In the genomic region with DNA sequence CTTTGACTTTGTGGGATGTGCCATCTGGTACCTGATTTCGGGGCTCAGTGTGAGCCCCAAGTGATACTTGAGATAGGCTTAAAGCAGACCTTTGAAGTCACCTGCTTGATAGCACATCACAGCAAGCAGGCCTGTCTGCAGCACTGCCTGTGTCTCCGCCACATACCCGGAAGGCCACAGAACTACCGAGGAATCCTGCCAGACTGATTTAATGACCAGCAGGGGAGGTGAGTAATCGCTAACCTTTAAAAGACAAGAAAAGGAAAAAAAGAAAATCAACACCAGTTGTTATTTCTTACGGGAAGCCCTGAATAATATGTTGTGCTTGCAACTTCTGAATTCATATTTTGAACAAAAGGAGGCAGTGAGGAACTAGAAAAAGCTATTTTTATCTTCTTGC, we compare ENCODE assay signal across 24 cellular contexts. TPM values are rescaled to one million over a fixed set of nuclear protein-coding genes. Genes with fewer than 3 reads are reported as not detected.
DNase-seq lines count a peak whose midpoint lies in the region; ATAC-seq and TF ChIP-seq lines count a peak whose summit lies in the region.
"Had no signal": no experiment of that assay in that cellular context is flagged by ENCODE, and none has a peak within 500 bp of the region (broad histone marks: within the 10 kb centered on the region; RNA-seq: fewer than 3 reads in every experiment).

No MANE protein-coding gene starts in this region.

- no peaks in the 10 kb centered on the region for H3K9me3 Mint-ChIP-seq in activated T-cell treated with anti-CD3 and anti-CD28 coated beads, Interleukin-2, amount 50 U/mL, for 72 hours
- H3K9me3 Mint-ChIP-seq: activated naive CD8-positive, alpha-beta T cell treated with anti-CD3 and anti-CD28 coated beads, Interleukin-2, amount 50 U/mL, for 24 hours; activated T-helper 17 cell treated with anti-CD3 and anti-CD28 coated beads, Interleukin-2, amount 50 U/mL, for 72 hours; CD4-positive, CD25-positive, alpha-beta regulatory T cell; stimulated activated effector memory CD8-positive, alpha-beta T cell treated with anti-CD3 and anti-CD28 coated beads, Interleukin-12 subunit alpha, Interleukin-12 subunit beta, amount 100 ng/mL, for 72 hours had no signal

- H3K36me3 Mint-ChIP-seq in activated T-cell treated with anti-CD3 and anti-CD28 coated beads, Interleukin-2, amount 50 U/mL, for 72 hours (ENCODE audit: insufficient read depth in 2 of 2) = no peaks in the 10 kb centered on the region
- H3K36me3 Mint-ChIP-seq: CD4-positive, CD25-positive, alpha-beta regulatory T cell; stimulated activated effector memory CD8-positive, alpha-beta T cell treated with anti-CD3 and anti-CD28 coated beads, Interleukin-12 subunit alpha, Interleukin-12 subunit beta, amount 100 ng/mL, for 72 hours had no signal

- H3K4me3 Mint-ChIP-seq in activated T-cell treated with anti-CD3 and anti-CD28 coated beads, Interleukin-2, amount 50 U/mL, for 72 hours = no peak overlapping the region
- H3K4me3 Mint-ChIP-seq: activated naive CD8-positive, alpha-beta T cell treated with anti-CD3 and anti-CD28 coated beads, Interleukin-2, amount 50 U/mL, for 24 hours; activated T-helper 17 cell treated with anti-CD3 and anti-CD28 coated beads, Interleukin-2, amount 50 U/mL, for 72 hours; CD4-positive, CD25-positive, alpha-beta regulatory T cell; stimulated activated effector memory CD8-positive, alpha-beta T cell treated with anti-CD3 and anti-CD28 coated beads, Interleukin-12 subunit alpha, Interleukin-12 subunit beta, amount 100 ng/mL, for 72 hours had no signal

- no peak overlapping the region for H3K4me3 ChIP-seq in epithelial cell of proximal tubule (ENCODE audit: low read depth, low read length)
- H3K4me3 ChIP-seq: heart left ventricle, SJCRH30 had no signal

- ATAC-seq in GM21529 (IDR thresholded peaks at IDR 0.05; ENCODE audit: unreplicated experiment) = no peak
- ATAC-seq in activated T-cell treated with anti-CD3 and anti-CD28 coated beads, Interleukin-2, amount 50 U/mL, for 72 hours (replicated peaks in 1 of 2) = no peak
- ATAC-seq in GM19395 (IDR thresholded peaks at IDR 0.05; ENCODE audit: unreplicated experiment) = no peak
- ATAC-seq: activated naive CD8-positive, alpha-beta T cell treated with anti-CD3 and anti-CD28 coated beads, Interleukin-2, amount 50 U/mL, for 24 hours; activated T-helper 17 cell treated with anti-CD3 and anti-CD28 coated beads, Interleukin-2, amount 50 U/mL, for 72 hours; heart left ventricle; stimulated activated effector memory CD8-positive, alpha-beta T cell treated with anti-CD3 and anti-CD28 coated beads, Interleukin-12 subunit alpha, Interleukin-12 subunit beta, amount 100 ng/mL, for 72 hours had no signal

- no peak overlapping the region for H3K27ac Mint-ChIP-seq in activated T-cell treated with anti-CD3 and anti-CD28 coated beads, Interleukin-2, amount 50 U/mL, for 72 hours
- H3K27ac Mint-ChIP-seq: activated naive CD8-positive, alpha-beta T cell treated with anti-CD3 and anti-CD28 coated beads, Interleukin-2, amount 50 U/mL, for 24 hours; activated T-helper 17 cell treated with anti-CD3 and anti-CD28 coated beads, Interleukin-2, amount 50 U/mL, for 72 hours; CD4-positive, CD25-positive, alpha-beta regulatory T cell; stimulated activated effector memory CD8-positive, alpha-beta T cell treated with anti-CD3 and anti-CD28 coated beads, Interleukin-12 subunit alpha, Interleukin-12 subunit beta, amount 100 ng/mL, for 72 hours had no signal

- peaks cover 56% of the 10 kb centered on the region for H3K27me3 Mint-ChIP-seq in activated T-cell treated with anti-CD3 and anti-CD28 coated beads, Interleukin-2, amount 50 U/mL, for 72 hours (ENCODE audit: low read depth)

- in situ Hi-C loops in ACHN (cut with HindIII; ENCODE audit: low pct_ligation_motif_present, low pct_unique_long_range_greater_than_20kb, low sequenced_read_pairs) = no loop called here

- TF ChIP-seq CTCF in epithelial cell of proximal tubule (conservative IDR thresholded peaks at IDR 0.05; ENCODE audit: low read depth, low read length) = peak; percentile 8

- H3K4me1 Mint-ChIP-seq in activated T-cell treated with anti-CD3 and anti-CD28 coated beads, Interleukin-2, amount 50 U/mL, for 72 hours (ENCODE audit: low read depth) = no peaks in the 10 kb centered on the region
- H3K4me1 Mint-ChIP-seq: activated naive CD8-positive, alpha-beta T cell treated with anti-CD3 and anti-CD28 coated beads, Interleukin-2, amount 50 U/mL, for 24 hours; activated T-helper 17 cell treated with anti-CD3 and anti-CD28 coated beads, Interleukin-2, amount 50 U/mL, for 72 hours; stimulated activated effector memory CD8-positive, alpha-beta T cell treated with anti-CD3 and anti-CD28 coated beads, Interleukin-12 subunit alpha, Interleukin-12 subunit beta, amount 100 ng/mL, for 72 hours had no signal

- DNase-seq in ACHN = peak; percentile 1
- DNase-seq in M059J (ENCODE audit: low read depth) = peak; percentile 8
- no peak for DNase-seq in epithelial cell of proximal tubule (ENCODE audit: low read depth)
- DNase-seq in myocyte (ENCODE audit: low read depth) = peak; percentile 21
- DNase-seq in inferior parietal cortex (ENCODE audit: extremely low spot score) = no peak
- no peak for DNase-seq in activated T-cell treated with anti-CD3 and anti-CD28 coated beads, Interleukin-2, amount 50 U/mL, for 72 hours
- DNase-seq: activated naive CD8-positive, alpha-beta T cell treated with anti-CD3 and anti-CD28 coated beads, Interleukin-2, amount 50 U/mL, for 24 hours; CD4-positive, CD25-positive, alpha-beta regulatory T cell; effector CD4-positive, alpha-beta T cell; HCEC 1CT; heart left ventricle; Karpas-422; midbrain; NCI-H1105 treated with DMSO at 0.1 percent for 48 hours; NCI-H524; retina; SJCRH30; T-helper 2 cell had no signal

RNA-seq across cellular contexts. Expression of a gene that starts 6.8 kb away (rescaled TPM):
- not detected in 2 replicates for total RNA-seq in M059J (2014; rRNA removed; shearing (Covaris generic))
- 0.06 TPM in 1 of 2 replicates, not detected in the other for total RNA-seq in epithelial cell of proximal tubule
- total RNA-seq in myocyte = 0.03 and 0.16 TPM in 2 replicates
- not detected for polyA plus RNA-seq in myocyte (2012)
- total RNA-seq in activated T-cell treated with anti-CD3 and anti-CD28 coated beads, Interleukin-2, amount 50 U/mL, for 72 hours = not detected
- total RNA-seq: CD4-positive, CD25-positive, alpha-beta regulatory T cell; fibroblast of lung; OCI-LY7 had no signal
- polyA plus RNA-seq: CD4-positive, CD25-positive, alpha-beta regulatory T cell had no signal

Comparison
In these comparisons a context has a peak if more than half of its experiments do, and no peak if none do; other contexts are left out.
1. DNase-seq: peak in ACHN (single experiment), M059J (single experiment) and myocyte (single experiment); none in epithelial cell of proximal tubule (single experiment), inferior parietal cortex (single experiment) and activated T-cell treated with anti-CD3 and anti-CD28 coated beads, Interleukin-2, amount 50 U/mL, for 72 hours (0 of 2).